8 cellular contexts compared by ENCODE assay signal in genomic region chr7:45573636-45574470, GRCh38. TPM values are rescaled to one million over a fixed set of nuclear protein-coding genes. Genes with fewer than 3 reads are reported as not detected.
DNase-seq lines count a peak whose midpoint lies in the region; ATAC-seq and TF ChIP-seq lines count a peak whose summit lies in the region.

TSS of gene ADCY1 (plus strand) at chr7:45574368. CDS start at chr7:45574544, 176 bp downstream.

- H3K27ac ChIP-seq in thyroid gland (no peak within 1 kb of the TSS), Karpas-422 (ENCODE audit: low read length) (no peak within 1 kb of the TSS)

- H3K36me3 ChIP-seq in thyroid gland = no peaks in the 10 kb centered on the region
- no peaks in the 10 kb centered on the region for H3K36me3 ChIP-seq in Karpas-422 (ENCODE audit: insufficient read depth, low read length)

- no peak for TF ChIP-seq CTCF in thyroid gland (IDR thresholded peaks at IDR 0.05)

- no peak for TF ChIP-seq POLR2A in thyroid gland (IDR thresholded peaks at IDR 0.05)

- H3K4me1 ChIP-seq in thyroid gland = peaks cover 8 to 24% of the 10 kb centered on the region in 2 donors
- H3K4me1 ChIP-seq in Karpas-422 (ENCODE audit: low read length) = no peaks in the 10 kb centered on the region

- H3K9me3 ChIP-seq in thyroid gland = no peaks in the 10 kb centered on the region
- no peaks in the 10 kb centered on the region for H3K9me3 ChIP-seq in Karpas-422 (ENCODE audit: low read length)

- H3K4me3 ChIP-seq in thyroid gland (replicated peaks in 1 of 3) (peak within 1 kb of the TSS; percentile 27 to 72 (median 57)), Karpas-422 (ENCODE audit: low read length) (no peak within 1 kb of the TSS)

- no peak within 1 kb of the TSS for H3K9ac ChIP-seq in Karpas-422 (ENCODE audit: low read length)

- intact Hi-C loops in thyroid gland (cut with DNase I) = no loop called here

- H3K79me2 ChIP-seq in Karpas-422 (ENCODE audit: low read length) = no peaks in the 10 kb centered on the region

- DNase-seq in DMS79 treated with DMSO at 0.1 percent for 48 hours (lab: John Stamatoyannopoulos, UW) (peak; percentile 41), astrocyte of the hippocampus (ENCODE audit: low read depth, low spot score) (peak; percentile 23), kidney tubule cell (ENCODE audit: low spot score) (peak; percentile 6), thyroid gland (peak; percentile 29 to 34), medulla oblongata (ENCODE audit: extremely low spot score) (no peak), Karpas-422 (no peak)

- ATAC-seq in HG03565 (IDR thresholded peaks at IDR 0.05; ENCODE audit: unreplicated experiment) (peak; percentile 23), HG02840 (IDR thresholded peaks at IDR 0.05; ENCODE audit: low FRiP score, unreplicated experiment) (no peak)

- no peak within 1 kb of the TSS for H3K4me2 ChIP-seq in Karpas-422 (ENCODE audit: low read depth, low read length, poor library complexity, severe bottlenecking)

- H2AFZ ChIP-seq in Karpas-422 (ENCODE audit: low read length) = no peak within 1 kb of the TSS

- no peaks in the 10 kb centered on the region for H3K9me2 ChIP-seq in Karpas-422 (replicated peaks; ENCODE audit: insufficient read depth, low read length)

- H3K27me3 ChIP-seq in thyroid gland = no peaks in the 10 kb centered on the region
- no peaks in the 10 kb centered on the region for H3K27me3 ChIP-seq in Karpas-422 (ENCODE audit: low read length)

- WGBS in thyroid gland, 2 donors = 13 to 22% methylated on average over 27 to 28 of the region's 89 CpGs

- H4K20me1 ChIP-seq in Karpas-422 (ENCODE audit: insufficient read depth, low read depth, low read length) = no peaks in the 10 kb centered on the region

RNA-seq across cellular contexts. Expression of gene ADCY1, which starts in this region (rescaled TPM):
- total RNA-seq in thyroid gland = 10 to 100 TPM in 1 of 4 donors, 1 to 10 TPM in 3; 5.8 to 11.6 (median 7.7) TPM
- not detected in 2 replicates for total RNA-seq in Karpas-422 (2014; rRNA removed; shearing (Covaris generic); ENCODE audit: low replicate concordance)

Comparison
In these comparisons a context has a peak if more than half of its experiments do, and no peak if none do; other contexts are left out.
1. DNase-seq: peak in DMS79 treated with DMSO at 0.1 percent for 48 hours (single experiment), astrocyte of the hippocampus (single experiment), kidney tubule cell (single experiment) and thyroid gland (2 of 2); none in medulla oblongata (single experiment) and Karpas-422 (single experiment).